In genomic region chr12:95179011-95179410, GRCh38 we compare ENCODE assay signal across 1 cellular context.
TF ChIP-seq lines count a peak whose summit lies in the region.

No MANE protein-coding gene starts in this region.

TF ChIP-seq in A549, 52 proteins besides CTCF, POLR2A, EP300 and RAD21 (continued from another document):
- no peak for TF ChIP-seq HMGXB4 (CRISPR knock-in tag; IDR thresholded peaks at IDR 0.05; ENCODE audit: borderline replicate concordance)
TF ChIP-seq in A549: peak in this region for 0.
